In genomic region chr1:76593614-76594013, GRCh38 we compare ENCODE assay signal across 19 cellular contexts.
DNase-seq lines count a peak whose midpoint lies in the region; ATAC-seq and TF ChIP-seq lines count a peak whose summit lies in the region.
"Had no signal": no experiment of that assay in that cellular context is flagged by ENCODE, and none has a peak within 500 bp of the region (broad histone marks: within the 10 kb centered on the region; RNA-seq: fewer than 3 reads in every experiment).

No MANE protein-coding gene starts in this region.

- no peak for TF ChIP-seq CTCF in choroid plexus epithelial cell (conservative IDR thresholded peaks at IDR 0.05; ENCODE audit: low read depth, low read length)

- no peak for ATAC-seq in GM19324 (IDR thresholded peaks at IDR 0.05; ENCODE audit: low FRiP score, unreplicated experiment)
- ATAC-seq: GM12878 had no signal

- no peak overlapping the region for H3K4me3 ChIP-seq in choroid plexus epithelial cell (ENCODE audit: low read depth, low read length)
- H3K4me3 ChIP-seq: GM12878, PC-9 had no signal

- DNase-seq in H4 (ENCODE audit: low spot score), result peak; percentile 33
- peak; percentile 2 for DNase-seq in choroid plexus epithelial cell (ENCODE audit: low read depth)
- peak; percentile 2 for DNase-seq in iris pigment epithelial cell (ENCODE audit: low read depth)
- peak; percentile 46 for DNase-seq in pons (ENCODE audit: low spot score)
- no peak for DNase-seq in SKM-1 treated with dmso at 0.1 percent for 144 hours (lab: John Stamatoyannopoulos, UW; ENCODE audit: unreplicated experiment)
- DNase-seq in effector CD4-positive, alpha-beta T cell, result no peak
- DNase-seq in NOMO-1 (lab: John Stamatoyannopoulos, UW; ENCODE audit: unreplicated experiment in 2 of 2), result no peak
- DNase-seq: DMS79, GOT3, Karpas-422, MV-4-11, NCI-H1694 treated with DMSO at 0.1 percent for 48 hours, NCI-H446, NCI-H526 treated with DMSO at 0.1 percent for 48 hours, PC-9, RPMI8226, SHP77 had no signal

Comparison
In these comparisons a context has a peak if more than half of its experiments do, and no peak if none do; other contexts are left out.
1. DNase-seq: peak in H4 (single experiment), choroid plexus epithelial cell (single experiment), iris pigment epithelial cell (single experiment) and pons (single experiment); none in SKM-1 treated with dmso at 0.1 percent for 144 hours (single experiment), effector CD4-positive, alpha-beta T cell (single experiment) and NOMO-1 (0 of 2).